In genomic region chrX:49878128-49878833, GRCh38 we compare ENCODE assay signal across 8 cellular contexts. TPM values are rescaled to one million over a fixed set of nuclear protein-coding genes. Genes with fewer than 3 reads are reported as not detected.
A peak's percentile ranks its signal among the peaks of the same experiment; 100 is the strongest.
DNase-seq lines count a peak whose midpoint lies in the region; ATAC-seq, FAIRE-seq and TF ChIP-seq lines count a peak whose summit lies in the region.

No MANE protein-coding gene starts in this region.

- CTCF ChIA-PET in Caco-2 (lab: Charles Lee) (interaction anchor here (0.6 to 2.5 kb wide), 3 partner anchors 18 to 39 kb away, joined by 3 to 18 read pairs (median 17); no protein-coding TSS in a partner anchor), T-cell (lab: Charles Lee) (interaction anchor here in 1 of 2 donors (0.9 to 1.4 kb wide), 2 partner anchors 117 to 688 kb away, joined by 3 read pairs; no protein-coding TSS in a partner anchor)

- POLR2A ChIA-PET in Caco-2 (lab: Charles Lee): no interaction called here
- POLR2A ChIA-PET in T-cell (lab: Charles Lee): interaction anchor here in 1 of 2 donors (0.5 kb wide), 1 partner anchor 606 kb away, joined by 3 read pairs; no protein-coding TSS in a partner anchor

- H3K9ac ChIP-seq in parathyroid adenoma: peak overlapping the region; percentile 73

- DNase-seq in Caco-2 (no peak), T-cell (no peak), fibroblast of mammary gland (ENCODE audit: low read depth) (no peak), occipital lobe (lab: John Stamatoyannopoulos, UW) (no peak), GM12892 (ENCODE audit: insufficient read length) (no peak), COLO829 (ENCODE audit: low spot score) (no peak), glomerular visceral epithelial cell (ENCODE audit: extremely low spot score) (no peak)

- peak overlapping the region; percentile 72 for H3K4me2 ChIP-seq in parathyroid adenoma (ENCODE audit: low read length)

- H3K36me3 ChIP-seq in Caco-2 (ENCODE audit: control insufficient read depth, insufficient read depth, low read length) (no peaks in the 10 kb centered on the region; the same call in 1 of the 2 replicates), parathyroid adenoma (ENCODE audit: control insufficient read depth, insufficient read depth, low read length) (no peaks in the 10 kb centered on the region)

- no peaks in the 10 kb centered on the region for H3K27me3 ChIP-seq in Caco-2 (replicated peaks; ENCODE audit: control insufficient read depth, insufficient read depth, low read length)
- H3K27me3 ChIP-seq in parathyroid adenoma (ENCODE audit: control insufficient read depth, insufficient read depth, low read length): no peaks in the 10 kb centered on the region

- H3K9me3 Mint-ChIP-seq in Caco-2 (ENCODE audit: unreplicated experiment) (no peaks in the 10 kb centered on the region), T-cell (no peaks in the 10 kb centered on the region)

- peak overlapping the region; percentile 91 for H2AFZ ChIP-seq in parathyroid adenoma

- H3K4me3 Mint-ChIP-seq in Caco-2 (ENCODE audit: unreplicated experiment) (peak overlapping the region; percentile 84), T-cell (peak overlapping the region; percentile 68 to 78 (median 74))

- peak overlapping the region; percentile 73; the same call in 1 of the 2 replicates for H3K4me3 ChIP-seq in Caco-2 (ENCODE audit: low read depth, low read length)
- H3K4me3 ChIP-seq in fibroblast of mammary gland (ENCODE audit: control insufficient read depth, low read depth, low read length): peak overlapping the region; percentile 48
- peak overlapping the region; percentile 62 for H3K4me3 ChIP-seq in parathyroid adenoma (ENCODE audit: low read depth, low read length)

- no peak for TF ChIP-seq CTCF in Caco-2 (IDR thresholded peaks at IDR 0.05; ENCODE audit: insufficient read depth in 1 of 2, low read depth in 1 of 2, low read length in 1 of 2, severe bottlenecking in 1 of 2, unreplicated experiment in 1 of 2)
- TF ChIP-seq CTCF in fibroblast of mammary gland (conservative IDR thresholded peaks at IDR 0.05; ENCODE audit: control insufficient read depth, insufficient read depth, low read depth, low read length): no peak
- TF ChIP-seq CTCF in parathyroid adenoma (IDR thresholded peaks at IDR 0.05): no peak

- TSS peak; percentile 43 for BruUV-seq in Caco-2 (replicated peaks; lab: Mats Ljungman, UMichigan)

- H3K27ac ChIP-seq in parathyroid adenoma: peak overlapping the region; percentile 94

- no peak for FAIRE-seq in GM12892 (lab: Jason Lieb, UNC)

- H3K9me3 ChIP-seq in Caco-2: no peaks in the 10 kb centered on the region
- H3K9me3 ChIP-seq in parathyroid adenoma (ENCODE audit: control insufficient read depth, low read length): no peaks in the 10 kb centered on the region

- no peak for TF ChIP-seq POLR2A in GM12892 (IDR thresholded peaks at IDR 0.05; ENCODE audit: low read depth, low read length)

- H3K27ac Mint-ChIP-seq in Caco-2 (ENCODE audit: unreplicated experiment) (peak overlapping the region; percentile 66), T-cell (peak overlapping the region; percentile 63 to 78)

- intact Hi-C loops in Caco-2 (cut with micrococcal nuclease; ENCODE audit: unreplicated experiment): loop anchor here (2.0 kb wide), 1 partner anchor 45 kb away; the partner anchor contains the start of gene CLCN5

- peaks cover 6% of the 10 kb centered on the region for H3K36me3 Mint-ChIP-seq in Caco-2 (ENCODE audit: insufficient read depth, unreplicated experiment)
- peaks cover 4% of the 10 kb centered on the region for H3K36me3 Mint-ChIP-seq in T-cell

- H3K27me3 Mint-ChIP-seq in Caco-2 (ENCODE audit: insufficient read depth, unreplicated experiment) (no peaks in the 10 kb centered on the region), T-cell (peaks cover 0 to 4% of the 10 kb centered on the region in 2 donors)

- H3K4me1 ChIP-seq in Caco-2 (peaks cover 33% of the 10 kb centered on the region), parathyroid adenoma (no peaks in the 10 kb centered on the region)

- H3K79me2 ChIP-seq in parathyroid adenoma: no peaks in the 10 kb centered on the region

- no peak for ATAC-seq in T-cell (replicated peaks in 1 of 4)

- peaks cover 8% of the 10 kb centered on the region for H3K4me1 Mint-ChIP-seq in Caco-2 (ENCODE audit: low read depth, unreplicated experiment)
- peaks cover 22 to 37% (median 30%) of the 10 kb centered on the region in 3 donors for H3K4me1 Mint-ChIP-seq in T-cell

RNA-seq across cellular contexts. Expression of gene USP27X, which starts 1.0 kb away (rescaled TPM):
- total RNA-seq in Caco-2 (2022) (11.6 and 13.5 TPM in 2 replicates), T-cell (1 to 10 TPM; 2.9 to 5.3 (median 3.7) TPM), occipital lobe (15.4 TPM)
- 0.83 TPM for polyA plus RNA-seq in GM12892 (2012; ENCODE audit: missing spikeins)

RNA-seq across cellular contexts. Expression of gene CLCN5, which starts 44.1 kb away (rescaled TPM):
- total RNA-seq in Caco-2 (2022): 61.0 and 70.0 TPM in 2 replicates
- 1 to 10 TPM; 1.4 to 2.3 (median 2.2) TPM for total RNA-seq in T-cell
- 3.1 TPM for total RNA-seq in occipital lobe
- polyA plus RNA-seq in GM12892 (2012; ENCODE audit: missing spikeins): 0.87 TPM

RNA-seq across cellular contexts. Expression of gene PAGE4, which starts 49.2 kb away (rescaled TPM):
- total RNA-seq in Caco-2 (2022): 22.4 and 31.2 TPM in 2 replicates
- not detected for total RNA-seq in T-cell
- not detected for total RNA-seq in occipital lobe
- polyA plus RNA-seq in GM12892 (2012; ENCODE audit: missing spikeins): not detected

Comparison
In these comparisons a context has a peak if more than half of its experiments do, and no peak if none do; other contexts are left out.
1. RNA of gene CLCN5, which starts 44.1 kb away (total RNA-seq): 61.0 to 70.0 TPM in Caco-2; 3.1 TPM in occipital lobe (single experiment) and 1.4 to 2.3 TPM in T-cell; every median in the first group is over 10 times any median in the second.
2. RNA of gene PAGE4, which starts 49.2 kb away (total RNA-seq): 22.4 to 31.2 TPM in Caco-2; not detected in T-cell and not detected in occipital lobe (single experiment); every median in the first group is over 10 times any median in the second.
3. Peak in every context shown above with its lines, with median percentiles within 50 percentile points of each other: H3K4me3 ChIP-seq.